In genomic region chr5:36239370-36240293, GRCh38 we compare ENCODE assay signal across 1 cellular context.
TF ChIP-seq lines count a peak whose summit lies in the region.

No MANE protein-coding gene starts in this region.

TF ChIP-seq in IMR-90, 13 proteins besides CTCF, POLR2A, EP300 and RAD21 (continued from another document):
- no peak for TF ChIP-seq ELK1 (IDR thresholded peaks at IDR 0.05; ENCODE audit: borderline replicate concordance, low read depth, low read length)
- TF ChIP-seq CHD1 (IDR thresholded peaks at IDR 0.05; ENCODE audit: low read depth, low read length), result no peak
- TF ChIP-seq BHLHE40 (IDR thresholded peaks at IDR 0.05; ENCODE audit: low read depth, low read length), result no peak
- no peak for TF ChIP-seq RFX5 (IDR thresholded peaks at IDR 0.05; ENCODE audit: low read depth, low read length)
- TF ChIP-seq MAZ (IDR thresholded peaks at IDR 0.05; ENCODE audit: borderline replicate concordance, low read depth, low read length), result no peak
- TF ChIP-seq MXI1 (IDR thresholded peaks at IDR 0.05; ENCODE audit: borderline replicate concordance, low read depth, low read length), result no peak
- no peak for TF ChIP-seq USF2 (IDR thresholded peaks at IDR 0.05; ENCODE audit: low read depth, low read length)
- no peak for TF ChIP-seq MAFK (IDR thresholded peaks at IDR 0.05; ENCODE audit: low read depth, low read length)
- no peak for TF ChIP-seq CEBPB (IDR thresholded peaks at IDR 0.05; ENCODE audit: low read depth, low read length)
- TF ChIP-seq NFE2L2 (IDR thresholded peaks at IDR 0.05; ENCODE audit: low read depth, low read length), result no peak
